ENCODE assay signal across 18 cellular contexts in the genomic region with DNA sequence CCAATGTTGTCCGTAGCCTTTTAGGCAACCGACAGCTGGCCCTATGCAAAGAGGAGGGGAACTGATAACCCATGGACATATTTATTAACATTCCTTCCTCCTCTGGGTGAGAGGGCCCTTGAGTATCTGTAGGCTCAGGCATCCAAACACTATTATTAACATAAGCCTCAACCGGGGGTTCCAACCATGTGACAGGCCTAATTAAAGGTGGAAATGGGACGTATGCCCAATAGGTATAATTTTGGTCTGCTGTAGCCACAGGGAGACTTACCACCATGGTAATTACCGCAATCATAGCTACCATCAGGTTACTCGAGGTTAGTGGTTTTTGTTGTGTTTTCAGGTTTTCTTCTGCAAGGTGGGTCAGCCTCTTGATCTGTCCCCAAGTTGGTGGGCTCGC. TPM values are rescaled to one million over a fixed set of nuclear protein-coding genes. Genes with fewer than 3 reads are reported as not detected.
A peak's percentile ranks its signal among the peaks of the same experiment; 100 is the strongest.
DNase-seq lines count a peak whose midpoint lies in the region; ATAC-seq and TF ChIP-seq lines count a peak whose summit lies in the region.
"Had no signal": no experiment of that assay in that cellular context is flagged by ENCODE, and none has a peak within 500 bp of the region (broad histone marks: within the 10 kb centered on the region; RNA-seq: fewer than 3 reads in every experiment).

No MANE protein-coding gene starts in this region.

- H3K4me2 ChIP-seq in MM.1S (ENCODE audit: low read depth, low read length), result peak overlapping the region; percentile 56; the same call in 1 of the 2 replicates

- H3K4me1 Mint-ChIP-seq in stimulated activated effector memory CD8-positive, alpha-beta T cell treated with anti-CD3 and anti-CD28 coated beads, Interleukin-12 subunit alpha, Interleukin-12 subunit beta, amount 100 ng/mL, for 72 hours, result peaks cover 82% of the 10 kb centered on the region

- peak overlapping the region; percentile 48 for H3K4me3 ChIP-seq in MM.1S (ENCODE audit: low read length)
- H3K4me3 ChIP-seq: GM12878 had no signal

- H2AFZ ChIP-seq in MM.1S (ENCODE audit: low read length), result no peak overlapping the region

- H4K20me1 ChIP-seq in MM.1S (ENCODE audit: insufficient read depth, low read length), result peaks cover 10% of the 10 kb centered on the region; the same call in 1 of the 2 replicates

- peaks cover 8% of the 10 kb centered on the region for H3K4me1 ChIP-seq in MM.1S (ENCODE audit: low read length)

- intact Hi-C loops in left ventricle myocardium superior (cut with micrococcal nuclease), result no loop called here
- intact Hi-C loops in cardiac septum (cut with DNase I), result no loop called here

- peak overlapping the region; percentile 29 for H3K27ac Mint-ChIP-seq in stimulated activated effector memory CD8-positive, alpha-beta T cell treated with anti-CD3 and anti-CD28 coated beads, Interleukin-12 subunit alpha, Interleukin-12 subunit beta, amount 100 ng/mL, for 72 hours
- H3K27ac Mint-ChIP-seq: CD14-positive monocyte had no signal

- H3F3A ChIP-seq in MM.1S (ENCODE audit: insufficient read depth, low read length), result peaks cover 8% of the 10 kb centered on the region; the same call in 1 of the 2 replicates

- H3K79me2 ChIP-seq in MM.1S (ENCODE audit: low read length), result peaks cover 55% of the 10 kb centered on the region

- H3K9me2 ChIP-seq in MM.1S (replicated peaks; ENCODE audit: insufficient read depth, low read length), result no peaks in the 10 kb centered on the region

- H3K27ac ChIP-seq in MM.1S (ENCODE audit: low read length) (no peak overlapping the region), VCaP (peak overlapping the region; percentile 91)

- H3K9me3 ChIP-seq in MM.1S (replicated peaks; ENCODE audit: insufficient read depth, low read length), result no peaks in the 10 kb centered on the region

- H3K36me3 ChIP-seq in MM.1S (replicated peaks; ENCODE audit: insufficient read depth, low read length), result peaks cover 20% of the 10 kb centered on the region

- peaks cover 43% of the 10 kb centered on the region for H3K36me3 Mint-ChIP-seq in stimulated activated effector memory CD8-positive, alpha-beta T cell treated with anti-CD3 and anti-CD28 coated beads, Interleukin-12 subunit alpha, Interleukin-12 subunit beta, amount 100 ng/mL, for 72 hours

- DNase-seq in left ventricle myocardium superior, result no peak
- DNase-seq in cardiac septum (ENCODE audit: low spot score), result no peak
- no peak for DNase-seq in MM.1S
- DNase-seq in stimulated activated effector memory CD8-positive, alpha-beta T cell treated with anti-CD3 and anti-CD28 coated beads, Interleukin-12 subunit alpha, Interleukin-12 subunit beta, amount 100 ng/mL, for 72 hours (ENCODE audit: low spot score in 2 of 2), result no peak
- DNase-seq in DMS153 (lab: John Stamatoyannopoulos, UW), result no peak
- DNase-seq in NOMO-1 (lab: John Stamatoyannopoulos, UW; ENCODE audit: unreplicated experiment in 2 of 2), result no peak
- DNase-seq in T1000 (lab: John Stamatoyannopoulos, UW), result no peak
- DNase-seq: ACHN, KG1, NCI-H1048, NCI-H510A treated with DMSO at 0.1 percent for 48 hours, NCI-H82, SW 1271, T-helper 2 cell had no signal

- no peak overlapping the region for H3K4me3 Mint-ChIP-seq in stimulated activated effector memory CD8-positive, alpha-beta T cell treated with anti-CD3 and anti-CD28 coated beads, Interleukin-12 subunit alpha, Interleukin-12 subunit beta, amount 100 ng/mL, for 72 hours
- H3K4me3 Mint-ChIP-seq: CD14-positive monocyte had no signal

- no peak for TF ChIP-seq CTCF in MM.1S (IDR thresholded peaks at IDR 0.05; ENCODE audit: low read length)
- no peak for TF ChIP-seq CTCF in VCaP (conservative IDR thresholded peaks at IDR 0.05)

- H3K27me3 ChIP-seq in MM.1S (replicated peaks; ENCODE audit: insufficient read depth, low read length), result no peaks in the 10 kb centered on the region

- ATAC-seq in left ventricle myocardium superior, result peak; percentile 60
- no peak for ATAC-seq in stimulated activated effector memory CD8-positive, alpha-beta T cell treated with anti-CD3 and anti-CD28 coated beads, Interleukin-12 subunit alpha, Interleukin-12 subunit beta, amount 100 ng/mL, for 72 hours
- ATAC-seq: GM12878, HepG2 had no signal

- H3K9me3 Mint-ChIP-seq in stimulated activated effector memory CD8-positive, alpha-beta T cell treated with anti-CD3 and anti-CD28 coated beads, Interleukin-12 subunit alpha, Interleukin-12 subunit beta, amount 100 ng/mL, for 72 hours, result no peaks in the 10 kb centered on the region

- H3K9ac ChIP-seq in MM.1S (ENCODE audit: low read length), result no peak overlapping the region

RNA-seq across cellular contexts. Expression of gene DAP3, which starts 5.3 kb away (rescaled TPM):
- 123 TPM for total RNA-seq in left ventricle myocardium superior
- 91.2 TPM for total RNA-seq in cardiac septum

RNA-seq across cellular contexts. Expression of gene YY1AP1, which starts 5.6 kb away (rescaled TPM):
- 70.5 TPM for total RNA-seq in left ventricle myocardium superior
- 66.3 TPM for total RNA-seq in cardiac septum
